Comparison of ENCODE assay signal across 12 cellular contexts in the genomic region with DNA sequence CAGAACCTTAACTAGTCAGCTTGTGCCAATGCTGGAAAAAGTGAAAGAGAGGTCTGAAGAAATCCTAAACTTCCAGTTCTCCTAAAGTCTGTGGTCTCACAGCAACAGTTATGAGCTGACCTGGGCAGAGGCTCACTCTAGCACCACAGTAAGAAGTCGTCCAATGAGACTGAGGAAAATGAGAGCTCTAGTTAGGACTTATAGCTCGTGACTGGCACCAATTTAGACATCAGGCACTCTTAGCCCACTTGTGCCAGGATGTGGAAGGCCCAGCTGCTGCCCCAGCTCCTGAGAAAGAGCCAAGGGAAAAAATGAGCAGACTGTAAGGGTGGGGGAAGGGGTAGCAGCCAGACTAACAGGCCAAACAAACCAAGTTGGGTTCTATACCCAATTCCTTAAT. TPM values are rescaled to one million over a fixed set of nuclear protein-coding genes. Genes with fewer than 3 reads are reported as not detected.
A peak's percentile ranks its signal among the peaks of the same experiment; 100 is the strongest.
DNase-seq lines count a peak whose midpoint lies in the region; ATAC-seq, FAIRE-seq and TF ChIP-seq lines count a peak whose summit lies in the region.
"Had no signal": no experiment of that assay in that cellular context is flagged by ENCODE, and none has a peak within 500 bp of the region (broad histone marks: within the 10 kb centered on the region; RNA-seq: fewer than 3 reads in every experiment).

No MANE protein-coding gene starts in this region.

- no peak for TF ChIP-seq POLR2A in endothelial cell of umbilical vein (IDR thresholded peaks at IDR 0.05; ENCODE audit: low read depth, low read length)

- dilution Hi-C loops in endothelial cell of umbilical vein (cut with MboI; ENCODE audit: extremely low pct_ligation_motif_present, low sequenced_read_pairs) = no loop called here

- peaks cover 94% of the 10 kb centered on the region for H4K20me1 ChIP-seq in BLaER1
- H4K20me1 ChIP-seq in endothelial cell of umbilical vein (replicated peaks; ENCODE audit: control insufficient read depth, extremely low read depth, insufficient read depth, low read length) = peaks cover 5% of the 10 kb centered on the region

- ATAC-seq in GM21515 (IDR thresholded peaks at IDR 0.05; ENCODE audit: unreplicated experiment) (no peak), HG02798 (IDR thresholded peaks at IDR 0.05; ENCODE audit: poor library complexity, unreplicated experiment) (no peak), GM21360 (IDR thresholded peaks at IDR 0.05; ENCODE audit: unreplicated experiment) (no peak)

- POLR2A ChIA-PET in endothelial cell of umbilical vein (lab: Charles Lee) = no interaction called here

- H3K4me3 ChIP-seq in BLaER1 (no peak overlapping the region), endothelial cell of umbilical vein (replicated peaks in 1 of 3; ENCODE audit: insufficient read depth in 1 of 3, low read depth in 1 of 3, low read length in 3 of 3) (no peak overlapping the region)
- H3K4me3 ChIP-seq: testis had no signal

- CTCF ChIA-PET in endothelial cell of umbilical vein (lab: Charles Lee) = interaction anchor here (0.7 to 2.0 kb wide), 4 partner anchors 9 to 44 kb away, joined by 3 to 7 read pairs (median 4); partner anchors contain the start of gene UBTD1

- no peak for FAIRE-seq in endothelial cell of umbilical vein (lab: Jason Lieb, UNC)

- no TSS peak for BruUV-seq in endothelial cell of umbilical vein (replicated peaks; lab: Mats Ljungman, UMichigan)

- H3K4me2 ChIP-seq in BLaER1 (peak overlapping the region; percentile 60), endothelial cell of umbilical vein (ENCODE audit: insufficient read depth, low read length) (no peak overlapping the region)

- TF ChIP-seq CTCF in endothelial cell of umbilical vein (IDR thresholded peaks at IDR 0.05; ENCODE audit: extremely low read depth in 1 of 2, insufficient read depth in 1 of 2, low read depth in 1 of 2, low read length in 2 of 2) (no peak), GM10266 (IDR thresholded peaks at IDR 0.05; ENCODE audit: control insufficient read depth, insufficient read depth, low read depth, missing control alignments) (no peak)

- intact Hi-C loops in endothelial cell of umbilical vein (cut with micrococcal nuclease) = loop anchor here (10.0 kb wide), 1 partner anchor 244 kb away; the partner anchor contains the start of gene ZFYVE27

- no peaks in the 10 kb centered on the region for H3K9me3 ChIP-seq in BLaER1
- no peaks in the 10 kb centered on the region for H3K9me3 ChIP-seq in endothelial cell of umbilical vein (replicated peaks; ENCODE audit: control insufficient read depth, insufficient read depth, low read length)
- H3K9me3 ChIP-seq: testis had no signal

- no peak overlapping the region for H2AFZ ChIP-seq in endothelial cell of umbilical vein (ENCODE audit: low read depth, low read length)

- H3K36me3 ChIP-seq in BLaER1 (peaks cover 34% of the 10 kb centered on the region), endothelial cell of umbilical vein (ENCODE audit: control insufficient read depth in 2 of 2, extremely low read depth in 1 of 2, insufficient read depth in 2 of 2, low read length in 2 of 2) (no peaks in the 10 kb centered on the region)

- H3K9ac ChIP-seq in BLaER1 (no peak overlapping the region), endothelial cell of umbilical vein (replicated peaks; ENCODE audit: extremely low read depth, insufficient read depth, low read length) (no peak overlapping the region)

- peak; percentile 50 for DNase-seq in NCI-H446 treated with DMSO at 0.1 percent for 48 hours (lab: John Stamatoyannopoulos, UW)
- peak; percentile 28 for DNase-seq in endothelial cell of umbilical vein (ENCODE audit: low read depth, low spot score)
- peak in 40 of 56 donors; percentile 7 to 67 (median 39) for DNase-seq in nucleus accumbens (lab: John Stamatoyannopoulos, UW)
- no peak for DNase-seq in GM10266 (ENCODE audit: extremely low spot score)
- DNase-seq: endodermal cell, islet precursor cell, NCI-H748 treated with DMSO at 0.1 percent for 48 hours, testis had no signal

- H3K27ac ChIP-seq in BLaER1 (no peak overlapping the region), endothelial cell of umbilical vein (ENCODE audit: insufficient read depth, low read depth, low read length) (no peak overlapping the region)
- H3K27ac ChIP-seq: testis had no signal

- H3K27me3 ChIP-seq in BLaER1 (no peaks in the 10 kb centered on the region), endothelial cell of umbilical vein (ENCODE audit: control insufficient read depth in 2 of 2, insufficient read depth in 2 of 2, low read length in 2 of 2) (no peaks in the 10 kb centered on the region)
- H3K27me3 ChIP-seq: testis had no signal

- H3K9me1 ChIP-seq in endothelial cell of umbilical vein (replicated peaks; ENCODE audit: control insufficient read depth, extremely low read depth, insufficient read depth, low read length) = no peaks in the 10 kb centered on the region

- H3K79me2 ChIP-seq in endothelial cell of umbilical vein (ENCODE audit: control insufficient read depth, insufficient read depth, low read length) = peaks cover 93% of the 10 kb centered on the region

- H3K4me1 ChIP-seq in BLaER1 (peaks cover 40% of the 10 kb centered on the region), endothelial cell of umbilical vein (ENCODE audit: control insufficient read depth, extremely low read depth, insufficient read depth, low read length) (peaks cover 12% of the 10 kb centered on the region)

TF ChIP-seq in endothelial cell of umbilical vein, 7 proteins besides CTCF, POLR2A, EP300 and RAD21:
- TF ChIP-seq POLR2AphosphoS5 (IDR thresholded peaks at IDR 0.05; ENCODE audit: insufficient read depth, low read depth, low read length) (no peak), GATA2 (IDR thresholded peaks at IDR 0.05; ENCODE audit: insufficient read depth, insufficient read length, low read depth, low read length) (no peak), FOS (IDR thresholded peaks at IDR 0.05; ENCODE audit: borderline replicate concordance, insufficient read depth, low read length) (no peak), MYC (IDR thresholded peaks at IDR 0.05; ENCODE audit: low read depth, low read length) (no peak), JUN (IDR thresholded peaks at IDR 0.05; ENCODE audit: borderline replicate concordance, insufficient read depth, insufficient read length, low read depth) (no peak), EZH2 (IDR thresholded peaks at IDR 0.05; ENCODE audit: borderline replicate concordance, low read depth, low read length, severe bottlenecking) (no peak)
- TF ChIP-seq, protein P1, sequence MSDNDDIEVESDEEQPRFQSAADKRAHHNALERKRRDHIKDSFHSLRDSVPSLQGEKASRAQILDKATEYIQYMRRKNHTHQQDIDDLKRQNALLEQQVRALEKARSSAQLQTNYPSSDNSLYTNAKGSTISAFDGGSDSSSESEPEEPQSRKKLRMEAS (IDR thresholded peaks at IDR 0.05; ENCODE audit: insufficient read depth, insufficient read length) = no peak

RNA-seq across cellular contexts. Expression of gene MMS19, which starts 7.6 kb away (rescaled TPM):
- 80.9 and 95.2 TPM in 2 replicates for total RNA-seq in endothelial cell of umbilical vein
- polyA plus RNA-seq in endothelial cell of umbilical vein = 123 and 135 TPM in 2 replicates
- 77.1 and 82.2 TPM in 2 replicates for polyA plus RNA-seq in endothelial cell of umbilical vein (2011; cell fraction: cytosol; rRNA removed)
- 284 and 338 TPM in 2 replicates for polyA plus RNA-seq in endothelial cell of umbilical vein (2011; cell fraction: nucleus; rRNA removed)
- polyA plus RNA-seq in endothelial cell of umbilical vein (2012) = 68.3 and 74.8 TPM in 2 replicates
- 155 and 161 TPM in 2 replicates for polyA minus RNA-seq in endothelial cell of umbilical vein
- 55.2 TPM for polyA minus RNA-seq in endothelial cell of umbilical vein (2011; cell fraction: cytosol; rRNA and poly(A)+ RNA removed)
- 90.5 and 121 TPM in 2 replicates for polyA minus RNA-seq in endothelial cell of umbilical vein (2011; cell fraction: nucleus; rRNA and poly(A)+ RNA removed)

RNA-seq across cellular contexts. Expression of gene UBTD1, which starts 8.1 kb away (rescaled TPM):
- 42.6 and 44.1 TPM in 2 replicates for total RNA-seq in endothelial cell of umbilical vein
- polyA plus RNA-seq in endothelial cell of umbilical vein = 63.7 and 89.3 TPM in 2 replicates
- polyA plus RNA-seq in endothelial cell of umbilical vein (2011; cell fraction: cytosol; rRNA removed) = 49.2 and 66.4 TPM in 2 replicates
- 18.1 and 22.7 TPM in 2 replicates for polyA plus RNA-seq in endothelial cell of umbilical vein (2011; cell fraction: nucleus; rRNA removed)
- 24.5 and 41.0 TPM in 2 replicates for polyA plus RNA-seq in endothelial cell of umbilical vein (2012)
- 14.8 and 20.9 TPM in 2 replicates for polyA minus RNA-seq in endothelial cell of umbilical vein
- polyA minus RNA-seq in endothelial cell of umbilical vein (2011; cell fraction: cytosol; rRNA and poly(A)+ RNA removed) = 3.6 TPM
- polyA minus RNA-seq in endothelial cell of umbilical vein (2011; cell fraction: nucleus; rRNA and poly(A)+ RNA removed) = 5.1 and 10.4 TPM in 2 replicates

RNA-seq across cellular contexts. Expression of gene ZDHHC16, which starts 44.6 kb away (rescaled TPM):
- 52.0 and 53.2 TPM in 2 replicates for total RNA-seq in endothelial cell of umbilical vein
- 125 and 141 TPM in 2 replicates for polyA plus RNA-seq in endothelial cell of umbilical vein
- polyA plus RNA-seq in endothelial cell of umbilical vein (2011; cell fraction: cytosol; rRNA removed) = 68.6 and 70.6 TPM in 2 replicates
- 68.5 and 71.9 TPM in 2 replicates for polyA plus RNA-seq in endothelial cell of umbilical vein (2011; cell fraction: nucleus; rRNA removed)
- 45.3 and 45.4 TPM in 2 replicates for polyA plus RNA-seq in endothelial cell of umbilical vein (2012)
- polyA minus RNA-seq in endothelial cell of umbilical vein = 120 and 142 TPM in 2 replicates
- 52.4 TPM for polyA minus RNA-seq in endothelial cell of umbilical vein (2011; cell fraction: cytosol; rRNA and poly(A)+ RNA removed)
- 34.2 and 41.0 TPM in 2 replicates for polyA minus RNA-seq in endothelial cell of umbilical vein (2011; cell fraction: nucleus; rRNA and poly(A)+ RNA removed)

RNA-seq across cellular contexts. Expression of gene EXOSC1, which starts 44.8 kb away (rescaled TPM):
- 43.6 and 50.7 TPM in 2 replicates for total RNA-seq in endothelial cell of umbilical vein
- polyA plus RNA-seq in endothelial cell of umbilical vein = 47.6 and 52.9 TPM in 2 replicates
- polyA plus RNA-seq in endothelial cell of umbilical vein (2011; cell fraction: cytosol; rRNA removed) = 65.1 and 71.5 TPM in 2 replicates
- polyA plus RNA-seq in endothelial cell of umbilical vein (2011; cell fraction: nucleus; rRNA removed) = 32.8 and 36.5 TPM in 2 replicates
- polyA plus RNA-seq in endothelial cell of umbilical vein (2012) = 53.4 and 74.3 TPM in 2 replicates
- 22.0 and 29.5 TPM in 2 replicates for polyA minus RNA-seq in endothelial cell of umbilical vein
- polyA minus RNA-seq in endothelial cell of umbilical vein (2011; cell fraction: cytosol; rRNA and poly(A)+ RNA removed) = 34.4 TPM
- polyA minus RNA-seq in endothelial cell of umbilical vein (2011; cell fraction: nucleus; rRNA and poly(A)+ RNA removed) = 11.1 and 17.5 TPM in 2 replicates
